Comparison of ENCODE assay signal across 17 cellular contexts in genomic region chr1:1161683-1162079, GRCh38. TPM values are rescaled to one million over a fixed set of nuclear protein-coding genes. Genes with fewer than 3 reads are reported as not detected.
DNase-seq lines count a peak whose midpoint lies in the region; TF ChIP-seq lines count a peak whose summit lies in the region.
"Had no signal": no experiment of that assay in that cellular context is flagged by ENCODE, and none has a peak within 500 bp of the region (broad histone marks: within the 10 kb centered on the region; RNA-seq: fewer than 3 reads in every experiment).

No MANE protein-coding gene starts in this region.

- H3K4me3 ChIP-seq in H7 (ENCODE audit: insufficient read depth, low read depth, low read length) (no peak overlapping the region), muscle layer of duodenum (ENCODE audit: low read depth in 1 of 2, low read length in 2 of 2) (no peak overlapping the region)

- no peak for TF ChIP-seq CTCF in VCaP (conservative IDR thresholded peaks at IDR 0.05)

- peaks cover 0 to 7% of the 10 kb centered on the region in 2 donors for H3K4me1 ChIP-seq in muscle layer of duodenum (ENCODE audit: control insufficient read depth in 1 of 2, insufficient read depth in 2 of 2, low read length in 2 of 2)

- DNase-seq in COR-L47 (lab: John Stamatoyannopoulos, UW) = peak; percentile 13
- DNase-seq in H7 = peak; percentile 69
- DNase-seq in 8988T = no peak
- DNase-seq in kidney tubule cell (ENCODE audit: low spot score) = no peak
- no peak for DNase-seq in EL
- DNase-seq in AG08395 (ENCODE audit: low spot score) = no peak
- DNase-seq: ACHN; CD8-positive, alpha-beta T cell; MV-4-11; NCI-H146; NCI-H2081 treated with DMSO at 0.1 percent for 48 hours; NK-92 treated with Interleukin-12 subunit alpha and Interleukin-12 subunit beta, amount 100 ng/mL, for 24 hours; OCI-M1 had no signal

- no peaks in the 10 kb centered on the region; the same call in 1 of the 2 replicates for H3K27me3 ChIP-seq in H7 (ENCODE audit: control insufficient read depth, insufficient read depth, low read length)
- H3K27me3 ChIP-seq in muscle layer of duodenum (ENCODE audit: low read depth, low read length) = peaks cover 4% of the 10 kb centered on the region

- H3K36me3 ChIP-seq in H7 (replicated peaks; ENCODE audit: control insufficient read depth, insufficient read depth, low read length) (no peaks in the 10 kb centered on the region), muscle layer of duodenum (ENCODE audit: control insufficient read depth in 1 of 2, insufficient read depth in 2 of 2, low read length in 2 of 2) (no peaks in the 10 kb centered on the region)

- H3K9me3 ChIP-seq in muscle layer of duodenum (ENCODE audit: control insufficient read depth in 1 of 2, low read length in 2 of 2) = no peaks in the 10 kb centered on the region

- H3K27ac ChIP-seq in VCaP (peak overlapping the region; percentile 90), muscle layer of duodenum (ENCODE audit: low read length) (peak overlapping the region; percentile 23)

RNA-seq across cellular contexts. Expression of gene TTLL10, which starts 12.0 kb away (rescaled TPM):
- total RNA-seq in H7 (2014; rRNA removed; shearing (Covaris generic)) = not detected in 2 replicates
- total RNA-seq: CD8-positive, alpha-beta T cell; NCI-H460; SK-MEL-5 had no signal

RNA-seq across cellular contexts. Expression of gene TNFRSF18, which starts 44.7 kb away (rescaled TPM):
- total RNA-seq in H7 (2014; rRNA removed; shearing (Covaris generic)) = not detected in 2 replicates
- total RNA-seq: NCI-H460, SK-MEL-5 had no signal

RNA-seq across cellular contexts. Expression of gene C1orf159, which starts 45.8 kb away (rescaled TPM):
- 29.3 and 32.0 TPM in 2 replicates for total RNA-seq in H7 (2014; rRNA removed; shearing (Covaris generic))

RNA-seq across cellular contexts. Expression of gene TNFRSF4, which starts 52.3 kb away (rescaled TPM):
- 0.07 and 0.89 TPM in 2 replicates for total RNA-seq in H7 (2014; rRNA removed; shearing (Covaris generic))
- total RNA-seq: NCI-H460, SK-MEL-5 had no signal

Comparison
In these comparisons a context has a peak if more than half of its experiments do, and no peak if none do; other contexts are left out.
1. DNase-seq: peak in COR-L47 (single experiment) and H7 (single experiment); none in 8988T (single experiment), kidney tubule cell (single experiment), EL (single experiment) and AG08395 (single experiment).